ENCODE assay signal across 11 cellular contexts in genomic region chr17:869067-869466, GRCh38.
DNase-seq lines count a peak whose midpoint lies in the region; ATAC-seq and TF ChIP-seq lines count a peak whose summit lies in the region.
"Had no signal": no experiment of that assay in that cellular context is flagged by ENCODE, and none has a peak within 500 bp of the region (broad histone marks: within the 10 kb centered on the region; RNA-seq: fewer than 3 reads in every experiment).

No MANE protein-coding gene starts in this region.

- no peaks in the 10 kb centered on the region for H3K36me3 ChIP-seq in Panc1 (ENCODE audit: control insufficient read depth, insufficient read depth, low read length)
- H3K36me3 ChIP-seq in upper lobe of right lung, result no peaks in the 10 kb centered on the region
- peaks cover 4% of the 10 kb centered on the region; the same call in 1 of the 2 replicates for H3K36me3 ChIP-seq in H7 (replicated peaks; ENCODE audit: control insufficient read depth, insufficient read depth, low read length)

- H3K27ac ChIP-seq in Panc1 (ENCODE audit: low read length) (peak overlapping the region; percentile 61), upper lobe of right lung (peak overlapping the region; percentile 44)

- H3K9me3 ChIP-seq in Panc1 (ENCODE audit: control insufficient read depth, insufficient read depth, low read depth, low read length), result no peaks in the 10 kb centered on the region
- H3K9me3 ChIP-seq in upper lobe of right lung, result no peaks in the 10 kb centered on the region

- POLR2A ChIA-PET in Panc1 (lab: Charles Lee), result no interaction called here

- peaks cover 26% of the 10 kb centered on the region for H3K4me1 ChIP-seq in Panc1 (ENCODE audit: control insufficient read depth, insufficient read depth, low read length)
- H3K4me1 ChIP-seq in upper lobe of right lung, result no peaks in the 10 kb centered on the region

- intact Hi-C loops in Panc1 (cut with micrococcal nuclease; ENCODE audit: unreplicated experiment) (no loop called here), upper lobe of right lung (cut with DNase I) (no loop called here)

- TF ChIP-seq CTCF in Panc1 (IDR thresholded peaks at IDR 0.05), result no peak
- no peak for TF ChIP-seq CTCF in fibroblast of pulmonary artery (IDR thresholded peaks at IDR 0.05; ENCODE audit: low read length, missing control alignments)
- no peak for TF ChIP-seq CTCF in upper lobe of right lung (IDR thresholded peaks at IDR 0.05)

- H3K4me3 ChIP-seq in Panc1 (ENCODE audit: low read depth in 2 of 2, low read length in 2 of 2), result no peak overlapping the region
- no peak overlapping the region for H3K4me3 ChIP-seq in fibroblast of pulmonary artery (replicated peaks; ENCODE audit: low read depth, low read length)
- no peak overlapping the region for H3K4me3 ChIP-seq in upper lobe of right lung
- H3K4me3 ChIP-seq in H7 (ENCODE audit: insufficient read depth, low read depth, low read length), result no peak overlapping the region

- CTCF ChIA-PET in Panc1 (lab: Charles Lee), result no interaction called here

- no peak for DNase-seq in Panc1 (ENCODE audit: low read depth, low spot score)
- DNase-seq in fibroblast of pulmonary artery (ENCODE audit: low read depth), result peak; percentile 16
- DNase-seq in myocyte (ENCODE audit: low read depth), result peak; percentile 35
- DNase-seq in upper lobe of right lung, result no peak
- DNase-seq in NCI-H146 (lab: John Stamatoyannopoulos, UW), result no peak
- DNase-seq in cerebellar nuclear complex (lab: John Stamatoyannopoulos, UW), result no peak
- no peak for DNase-seq in H7
- no peak for DNase-seq in activated gamma-delta T cell treated with Interleukin-2 at 50 U/mL for 16 hours
- DNase-seq: NCI-H2107, retina had no signal

- H3K27me3 ChIP-seq in Panc1 (ENCODE audit: control insufficient read depth, insufficient read depth, low read length) (no peaks in the 10 kb centered on the region), upper lobe of right lung (no peaks in the 10 kb centered on the region), H7 (ENCODE audit: control insufficient read depth, insufficient read depth, low read length) (no peaks in the 10 kb centered on the region)

- BruUV-seq in Panc1 (replicated peaks; lab: Mats Ljungman, UMichigan), result no TSS peak

- in situ Hi-C loops in Panc1 (cut with HindIII; ENCODE audit: low pct_unique_long_range_greater_than_20kb, low sequenced_read_pairs), result no loop called here

- ATAC-seq in Panc1 (peak; percentile 53; the same call in 1 of the 2 replicates), upper lobe of right lung (peak; percentile 67)
- ATAC-seq: activated T-helper 17 cell treated with anti-CD3 and anti-CD28 coated beads, Interleukin-2, amount 50 U/mL, for 72 hours had no signal

Comparison
In these comparisons a context has a peak if more than half of its experiments do, and no peak if none do; other contexts are left out.
1. DNase-seq: peak in fibroblast of pulmonary artery (single experiment) and myocyte (single experiment); none in Panc1 (single experiment), upper lobe of right lung (single experiment), NCI-H146 (single experiment), cerebellar nuclear complex (0 of 2), H7 (single experiment) and activated gamma-delta T cell treated with Interleukin-2 at 50 U/mL for 16 hours (single experiment).